Comparison of ENCODE assay signal across 31 cellular contexts in the genomic region with DNA sequence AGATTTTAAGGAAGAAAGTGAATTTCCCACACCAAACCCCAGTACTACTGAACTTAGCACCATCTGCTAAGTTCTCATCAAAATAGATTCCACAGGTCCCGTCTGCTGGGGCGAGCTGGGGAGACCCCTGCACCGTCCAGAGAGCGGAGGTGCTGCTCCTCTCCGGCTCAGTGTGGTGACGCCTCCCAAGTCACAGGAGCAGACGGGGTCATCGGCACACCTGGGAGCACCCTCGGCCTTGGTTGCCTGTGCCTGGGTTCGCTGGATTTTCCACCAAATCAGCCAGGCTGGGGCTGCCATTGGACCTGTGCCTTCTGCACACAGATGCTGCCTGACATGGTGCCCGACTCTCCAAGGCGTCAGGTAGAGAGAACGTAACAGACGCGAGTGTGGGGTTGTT.
"Had no signal": no experiment of that assay in that cellular context is flagged by ENCODE, and none has a peak within 500 bp of the region (broad histone marks: within the 10 kb centered on the region; RNA-seq: fewer than 3 reads in every experiment).

No MANE protein-coding gene starts in this region.

- H3K27me3 ChIP-seq: ascending aorta, body of pancreas, MG63, Peyer's patch had no signal

- H3K27me3 Mint-ChIP-seq: activated CD4-positive, alpha-beta memory T cell treated with anti-CD3 and anti-CD28 coated beads, Interleukin-2, amount 10 ng/mL, durations not matched to agents 7 days and 5 days; central memory CD8-positive, alpha-beta T cell had no signal

- H3K9ac ChIP-seq: KMS-11 had no signal

- H3K4me1 ChIP-seq: ascending aorta, body of pancreas had no signal

- H3K9me3 ChIP-seq: ascending aorta, body of pancreas, MG63, Peyer's patch had no signal

- H3K36me3 Mint-ChIP-seq: activated naive CD4-positive, alpha-beta T cell treated with anti-CD3 and anti-CD28 coated beads, Interleukin-2, amount 50 U/mL, for 72 hours; T-cell had no signal

- H3K36me3 ChIP-seq: ascending aorta, MG63, Peyer's patch had no signal

- H3K4me3 Mint-ChIP-seq: activated CD4-positive, alpha-beta memory T cell treated with anti-CD3 and anti-CD28 coated beads, Interleukin-2, amount 10 ng/mL, durations not matched to agents 7 days and 5 days; activated naive CD8-positive, alpha-beta T cell treated with anti-CD3 and anti-CD28 coated beads, Interleukin-2, amount 50 U/mL, for 24 hours; activated T-cell treated with anti-CD3 and anti-CD28 coated beads, Interleukin-2, amount 50 U/mL, for 72 hours; central memory CD8-positive, alpha-beta T cell; T-cell had no signal

- ATAC-seq: activated naive CD4-positive, alpha-beta T cell treated with anti-CD3 and anti-CD28 coated beads, Interleukin-2, amount 50 U/mL, for 72 hours; activated naive CD8-positive, alpha-beta T cell treated with anti-CD3 and anti-CD28 coated beads, Interleukin-2, amount 50 U/mL, for 24 hours; activated T-cell treated with anti-CD3 and anti-CD28 coated beads, Interleukin-2, amount 50 U/mL, for 72 hours; body of pancreas; T-cell had no signal

- H3K27ac ChIP-seq: ascending aorta, body of pancreas, KMS-11, RWPE1, SK-N-MC had no signal

- H3K27ac Mint-ChIP-seq: activated CD4-positive, alpha-beta memory T cell treated with anti-CD3 and anti-CD28 coated beads, Interleukin-2, amount 10 ng/mL, durations not matched to agents 7 days and 5 days; activated naive CD4-positive, alpha-beta T cell treated with anti-CD3 and anti-CD28 coated beads, Interleukin-2, amount 50 U/mL, for 72 hours; activated naive CD8-positive, alpha-beta T cell treated with anti-CD3 and anti-CD28 coated beads, Interleukin-2, amount 50 U/mL, for 24 hours; activated T-cell treated with anti-CD3 and anti-CD28 coated beads, Interleukin-2, amount 50 U/mL, for 72 hours; T-cell had no signal

- H3K9me3 Mint-ChIP-seq: activated CD4-positive, alpha-beta memory T cell treated with anti-CD3 and anti-CD28 coated beads, Interleukin-2, amount 10 ng/mL, durations not matched to agents 7 days and 5 days; activated naive CD4-positive, alpha-beta T cell treated with anti-CD3 and anti-CD28 coated beads, Interleukin-2, amount 50 U/mL, for 72 hours; activated naive CD8-positive, alpha-beta T cell treated with anti-CD3 and anti-CD28 coated beads, Interleukin-2, amount 50 U/mL, for 24 hours; activated T-cell treated with anti-CD3 and anti-CD28 coated beads, Interleukin-2, amount 50 U/mL, for 72 hours; central memory CD8-positive, alpha-beta T cell; T-cell had no signal

- H3K4me3 ChIP-seq: ascending aorta, body of pancreas, MG63, Peyer's patch, SK-N-MC had no signal

- H3K4me1 Mint-ChIP-seq: activated CD4-positive, alpha-beta memory T cell treated with anti-CD3 and anti-CD28 coated beads, Interleukin-2, amount 10 ng/mL, durations not matched to agents 7 days and 5 days; activated naive CD8-positive, alpha-beta T cell treated with anti-CD3 and anti-CD28 coated beads, Interleukin-2, amount 50 U/mL, for 24 hours; central memory CD8-positive, alpha-beta T cell; T-cell had no signal

- H3K4me2 ChIP-seq: KMS-11 had no signal

- DNase-seq: activated CD4-positive, alpha-beta memory T cell treated with anti-CD3 and anti-CD28 coated beads, Interleukin-2, amount 10 ng/mL, durations not matched to agents 7 days and 5 days; activated CD4-positive, alpha-beta T cell treated with anti-CD3 and anti-CD28 coated beads, Interleukin-2, amount 50 U/mL, for 1 hour; activated CD4-positive, CD25-positive, alpha-beta regulatory T cell; activated naive CD4-positive, alpha-beta T cell treated with Interleukin-2 at 50 U/mL for 16 hours; activated naive CD8-positive, alpha-beta T cell treated with anti-CD3 and anti-CD28 coated beads, Interleukin-2, amount 50 U/mL, for 24 hours; activated T-cell treated with anti-CD3 and anti-CD28 coated beads, Interleukin-2, amount 50 U/mL, for 72 hours; amniotic stem cell; body of pancreas; MG63; MV-4-11; NCI-H1092 treated with DMSO at 0.1 percent for 48 hours; NCI-H1417 treated with DMSO at 0.1 percent for 48 hours; NCI-H1694; NCI-H2029; NCI-H345; NCI-H510A; NCI-H526 treated with DMSO at 0.1 percent for 48 hours; NCI-H82; NK-92 treated with Interleukin-12 subunit alpha and Interleukin-12 subunit beta, amount 100 ng/mL, for 24 hours; OCI-M1; SIG-M5; T-cell; T-helper 2 cell; T1000 had no signal
